8 cellular contexts compared by ENCODE assay signal in the genomic region with DNA sequence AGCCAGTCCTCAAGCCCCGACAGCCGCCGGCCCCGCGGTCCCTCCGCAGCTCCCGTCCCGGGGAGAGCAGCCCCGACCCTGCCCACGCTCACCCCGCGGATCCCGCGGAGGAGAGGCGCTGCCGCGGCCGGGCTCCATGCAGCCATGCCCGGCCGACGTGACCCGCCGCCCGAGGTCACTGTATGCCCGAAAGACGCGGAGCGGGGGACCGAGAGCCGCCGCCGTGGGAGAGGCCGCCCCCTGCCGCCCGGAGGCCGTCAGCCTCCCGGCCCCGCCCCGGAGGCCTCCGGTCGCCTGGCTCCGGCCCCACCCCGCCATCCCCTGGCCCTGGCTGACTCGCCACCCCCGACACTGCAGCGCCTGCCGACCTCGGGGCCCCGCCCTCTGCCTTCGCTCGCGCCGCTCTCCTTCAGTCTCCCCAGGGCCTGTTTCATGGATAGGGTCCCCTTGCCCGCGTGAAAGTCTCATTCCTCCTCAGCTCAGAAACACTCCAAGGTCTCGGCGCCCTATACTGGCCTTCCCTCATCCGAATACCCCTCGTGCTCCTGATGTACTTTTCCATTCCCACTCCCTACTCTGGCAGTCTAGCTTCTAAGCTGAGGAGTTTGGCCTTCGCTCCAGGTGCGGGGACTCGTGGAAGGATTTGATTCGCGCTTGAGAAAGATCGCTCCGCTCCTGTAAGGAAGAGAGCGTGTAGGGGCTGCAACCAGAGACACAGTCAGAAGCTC.
A peak's percentile ranks its signal among the peaks of the same experiment; 100 is the strongest.
DNase-seq lines count a peak whose midpoint lies in the region; ATAC-seq and TF ChIP-seq lines count a peak whose summit lies in the region.

A gene with protein sequence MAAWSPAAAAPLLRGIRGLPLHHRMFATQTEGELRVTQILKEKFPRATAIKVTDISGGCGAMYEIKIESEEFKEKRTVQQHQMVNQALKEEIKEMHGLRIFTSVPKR (minus strand): TSS at position 184 of the 728 bp plus-strand sequence. CDS start 38 bp downstream, at position 146.

- no peak for DNase-seq in AG09309 (ENCODE audit: low read depth)
- DNase-seq in NCI-H2227 (lab: John Stamatoyannopoulos, UW; ENCODE audit: unreplicated experiment): peak; percentile 88
- DNase-seq in activated CD4-positive, CD25-positive, alpha-beta regulatory T cell treated with anti-CD3 and anti-CD28 coated beads, Interleukin-2, amount 50 U/mL, for 16 hours (ENCODE audit: low read depth, low spot score): peak; percentile 63
- peak; percentile 11 to 71 for DNase-seq in cerebellar nuclear complex (lab: John Stamatoyannopoulos, UW)
- peak; percentile 87 for DNase-seq in kidney tubule cell (ENCODE audit: low spot score)
- peak; percentile 57 to 88 (median 71) for DNase-seq in stimulated activated CD4-positive, alpha-beta T cell treated with anti-CD3 and anti-CD28 coated beads, Interleukin-1b, Interleukin-23, amount 100 ng/mL, for 24 hours (ENCODE audit: low read depth in 4 of 4, low spot score in 1 of 4)

- ATAC-seq in GM18868 (IDR thresholded peaks at IDR 0.05; ENCODE audit: unreplicated experiment) (peak; percentile 93), HG03108 (IDR thresholded peaks at IDR 0.05; ENCODE audit: unreplicated experiment) (peak; percentile 93)

- peak; percentile 42 for TF ChIP-seq CTCF in AG09309 (IDR thresholded peaks at IDR 0.05; ENCODE audit: control insufficient read depth, insufficient read depth, low read depth, low read length, missing control alignments)

- peak within 1 kb of the TSS; percentile 79 for H3K4me3 ChIP-seq in AG09309 (ENCODE audit: control insufficient read depth, low read depth, low read length)
